ENCODE assay signal across 26 cellular contexts in the genomic region with DNA sequence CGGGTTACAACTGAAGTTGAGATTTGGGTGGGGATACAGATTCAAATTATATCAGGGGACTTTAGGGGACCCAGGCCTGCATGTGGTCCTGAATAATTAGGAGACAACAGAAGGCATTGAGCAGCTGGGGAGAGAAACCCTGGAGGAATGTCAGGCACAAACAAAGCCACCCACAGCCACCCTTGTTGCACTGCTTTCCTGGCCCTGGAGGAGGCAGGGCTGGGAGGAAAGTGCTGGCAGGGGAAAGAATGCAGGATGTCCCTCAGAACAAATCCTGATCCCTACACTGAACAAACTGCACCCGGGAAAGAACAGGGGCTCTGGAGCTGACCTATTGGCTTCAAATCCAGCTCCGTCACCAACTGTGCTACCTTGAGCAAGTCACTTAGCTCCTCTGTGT.
"Had no signal": no experiment of that assay in that cellular context is flagged by ENCODE, and none has a peak within 500 bp of the region (broad histone marks: within the 10 kb centered on the region; RNA-seq: fewer than 3 reads in every experiment).

No MANE protein-coding gene starts in this region.

- H2AFZ ChIP-seq: hepatocyte had no signal

- H3K36me3 Mint-ChIP-seq: activated naive CD8-positive, alpha-beta T cell treated with anti-CD3 and anti-CD28 coated beads for 36 hours had no signal

- H3K27me3 Mint-ChIP-seq: activated CD4-positive, alpha-beta T cell treated with anti-CD3 and anti-CD28 coated beads for 36 hours; activated naive CD8-positive, alpha-beta T cell treated with anti-CD3 and anti-CD28 coated beads for 36 hours had no signal

- H3K9me3 ChIP-seq: adrenal gland, body of pancreas, left ventricle myocardium inferior, mucosa of descending colon, neutrophil, right lobe of liver, thoracic aorta, vagina had no signal

- H3K36me3 ChIP-seq: adrenal gland, left ventricle myocardium inferior, neutrophil, right lobe of liver, thoracic aorta, vagina had no signal

- H3K4me3 Mint-ChIP-seq: activated CD4-positive, alpha-beta T cell treated with anti-CD3 and anti-CD28 coated beads for 36 hours; activated naive CD4-positive, alpha-beta T cell treated with anti-CD3 and anti-CD28 coated beads for 36 hours; activated naive CD8-positive, alpha-beta T cell treated with anti-CD3 and anti-CD28 coated beads for 36 hours; natural killer cell treated with Interleukin-12 subunit alpha and Interleukin-12 subunit beta and Interleukin-15 and Interleukin-18, amount 100 ng/mL, for 72 hours had no signal

- H3K27ac ChIP-seq: adrenal gland, body of pancreas, hepatocyte, left ventricle myocardium inferior, neutrophil, right lobe of liver, skin epidermis, thoracic aorta, vagina had no signal

- H3K4me1 Mint-ChIP-seq: activated CD4-positive, alpha-beta T cell treated with anti-CD3 and anti-CD28 coated beads for 36 hours; activated naive CD8-positive, alpha-beta T cell treated with anti-CD3 and anti-CD28 coated beads for 36 hours had no signal

- H3K79me2 ChIP-seq: hepatocyte had no signal

- ATAC-seq: activated CD4-positive, alpha-beta T cell treated with anti-CD3 and anti-CD28 coated beads for 36 hours; body of pancreas; mucosa of descending colon; natural killer cell treated with Interleukin-12 subunit alpha and Interleukin-12 subunit beta and Interleukin-15 and Interleukin-18, amount 100 ng/mL, for 72 hours; right lobe of liver; stimulated activated naive CD8-positive, alpha-beta T cell treated with anti-CD3 and anti-CD28 coated beads, Interleukin-15, Interleukin-2, amounts not matched to agents 100 U/mL and 50 U/mL, for 24 hours had no signal

- H3K27ac Mint-ChIP-seq: activated CD4-positive, alpha-beta T cell treated with anti-CD3 and anti-CD28 coated beads for 36 hours; activated naive CD4-positive, alpha-beta T cell treated with anti-CD3 and anti-CD28 coated beads for 36 hours; activated naive CD8-positive, alpha-beta T cell treated with anti-CD3 and anti-CD28 coated beads for 36 hours; natural killer cell treated with Interleukin-12 subunit alpha and Interleukin-12 subunit beta and Interleukin-15 and Interleukin-18, amount 100 ng/mL, for 72 hours had no signal

- DNase-seq: activated CD4-positive, alpha-beta T cell treated with anti-CD3 and anti-CD28 coated beads for 36 hours; activated CD4-positive, alpha-beta T cell treated with anti-CD3 and anti-CD28 coated beads, Interleukin-2, amount 50 U/mL, for 48 hours; activated CD4-positive, CD25-positive, alpha-beta regulatory T cell; activated CD8-positive, alpha-beta memory T cell treated with anti-CD3 and anti-CD28 coated beads for 24 hours; activated effector memory CD4-positive, alpha-beta T cell treated with Interleukin-2 at 50 U/mL for 16 hours; activated naive CD4-positive, alpha-beta T cell treated with anti-CD3 and anti-CD28 coated beads for 36 hours; activated naive CD8-positive, alpha-beta T cell treated with anti-CD3 and anti-CD28 coated beads for 36 hours; adrenal gland; aorta; body of pancreas; effector CD8-positive, alpha-beta T cell; left ventricle myocardium inferior; mucosa of descending colon; right lobe of liver; stimulated activated CD4-positive, alpha-beta T cell treated with anti-CD3 and anti-CD28 coated beads, Interleukin-12 subunit alpha, Interleukin-12 subunit beta, amount 100 ng/mL, for 4 hours; stimulated activated CD4-positive, alpha-beta T cell treated with anti-CD3 and anti-CD28 coated beads, Interleukin-4, amount 100 ng/mL, for 1 hour; stimulated activated naive CD8-positive, alpha-beta T cell treated with anti-CD3 and anti-CD28 coated beads, Interleukin-15, Interleukin-2, amounts not matched to agents 100 U/mL and 50 U/mL, for 24 hours; T-helper 2 cell; trophoblast cell had no signal

- H3K9me3 Mint-ChIP-seq: activated naive CD8-positive, alpha-beta T cell treated with anti-CD3 and anti-CD28 coated beads for 36 hours had no signal

- H3K27me3 ChIP-seq: body of pancreas, hepatocyte, neutrophil, right lobe of liver, vagina had no signal

- H3K4me3 ChIP-seq: adrenal gland, body of pancreas, hepatocyte, left ventricle myocardium inferior, lung, mucosa of descending colon, right lobe of liver, skin epidermis, thoracic aorta, vagina had no signal

- H3K4me2 ChIP-seq: hepatocyte had no signal

- H3K4me1 ChIP-seq: adrenal gland, body of pancreas, left ventricle myocardium inferior, right lobe of liver, vagina had no signal
